18 cellular contexts compared by ENCODE assay signal in genomic region chr7:96093435-96093834, GRCh38.
DNase-seq lines count a peak whose midpoint lies in the region; ATAC-seq, FAIRE-seq and TF ChIP-seq lines count a peak whose summit lies in the region.
"Had no signal": no experiment of that assay in that cellular context is flagged by ENCODE, and none has a peak within 500 bp of the region (broad histone marks: within the 10 kb centered on the region; RNA-seq: fewer than 3 reads in every experiment).

No MANE protein-coding gene starts in this region.

- no peaks in the 10 kb centered on the region; the same call in 1 of the 2 replicates for H3K27me3 Mint-ChIP-seq in WTC11 (ENCODE audit: low read depth)

- H3K9me3 ChIP-seq in keratinocyte (ENCODE audit: control insufficient read depth, low read depth, low read length), result no peaks in the 10 kb centered on the region
- H3K9me3 ChIP-seq: vagina had no signal

- H3K4me1 Mint-ChIP-seq in WTC11, result no peaks in the 10 kb centered on the region
- H3K4me1 Mint-ChIP-seq: nephron progenitor cell had no signal

- H3K36me3 ChIP-seq in brain microvascular endothelial cell (replicated peaks), result no peaks in the 10 kb centered on the region
- H3K36me3 ChIP-seq in keratinocyte (ENCODE audit: control insufficient read depth in 2 of 2, extremely low read depth in 1 of 2, insufficient read depth in 2 of 2, low read length in 2 of 2), result no peaks in the 10 kb centered on the region
- H3K36me3 ChIP-seq: vagina had no signal

- H3K4me2 ChIP-seq in keratinocyte (ENCODE audit: control insufficient read depth, extremely low read depth, insufficient read depth, low read depth, low read length), result no peak overlapping the region

- no peaks in the 10 kb centered on the region for H3K79me2 ChIP-seq in keratinocyte (ENCODE audit: control insufficient read depth, insufficient read depth, low read length)

- H3K27me3 ChIP-seq in brain microvascular endothelial cell (replicated peaks) (no peaks in the 10 kb centered on the region), keratinocyte (ENCODE audit: control insufficient read depth, extremely low read depth, insufficient read depth, low read length) (no peaks in the 10 kb centered on the region)
- H3K27me3 ChIP-seq: vagina had no signal

- no peaks in the 10 kb centered on the region for H4K20me1 ChIP-seq in keratinocyte (ENCODE audit: control insufficient read depth, extremely low read depth, insufficient read depth, low read length)

- dilution Hi-C loops in keratinocyte (cut with MboI; ENCODE audit: extremely low pct_ligation_motif_present, low sequenced_read_pairs), result no loop called here

- H3K9me3 Mint-ChIP-seq in WTC11, result no peaks in the 10 kb centered on the region
- H3K9me3 Mint-ChIP-seq: nephron progenitor cell had no signal

- POLR2A ChIA-PET in WTC11 (lab: Charles Lee), result no interaction called here

- H3K9ac ChIP-seq in keratinocyte (ENCODE audit: control insufficient read depth, extremely low read depth, insufficient read depth, low read length), result no peak overlapping the region

- FAIRE-seq in keratinocyte (lab: Jason Lieb, UNC), result peak; percentile 77
- FAIRE-seq: endometrium had no signal

- in situ Hi-C loops in brain microvascular endothelial cell (cut with HindIII; ENCODE audit: low pct_ligation_motif_present, low sequenced_read_pairs), result no loop called here

- no peak overlapping the region for H3K4me3 Mint-ChIP-seq in WTC11
- H3K4me3 Mint-ChIP-seq: activated naive CD8-positive, alpha-beta T cell; nephron progenitor cell had no signal

- TF ChIP-seq CTCF in brain microvascular endothelial cell (IDR thresholded peaks at IDR 0.05; ENCODE audit: low read depth, low read length, missing control alignments) (no peak), keratinocyte (optimal IDR thresholded peaks at IDR 0.05 in 1 of 3, IDR thresholded peaks at IDR 0.05 in 1 of 3, conservative IDR thresholded peaks at IDR 0.05 in 1 of 3; ENCODE audit: extremely low read depth in 1 of 3, insufficient read depth in 2 of 3, low read length in 3 of 3) (no peak), WTC11 (IDR thresholded peaks at IDR 0.05) (no peak)

- peaks cover 3% of the 10 kb centered on the region for H3K4me1 ChIP-seq in keratinocyte (ENCODE audit: control insufficient read depth, extremely low read depth, insufficient read depth, low read length)
- H3K4me1 ChIP-seq: vagina had no signal

- no peak for ATAC-seq in WTC11

- CTCF ChIA-PET in WTC11 (lab: Charles Lee), result no interaction called here

- H3K27ac ChIP-seq in brain microvascular endothelial cell, result no peak overlapping the region
- no peak overlapping the region for H3K27ac ChIP-seq in keratinocyte (ENCODE audit: control insufficient read depth, insufficient read depth, low read length)
- H3K27ac ChIP-seq: vagina had no signal

- DNase-seq in Ammon's horn (ENCODE audit: low spot score), result peak; percentile 17
- peak; percentile 92 for DNase-seq in M059J (ENCODE audit: low read depth)
- DNase-seq in brain microvascular endothelial cell, result peak; percentile 73
- DNase-seq in keratinocyte (ENCODE audit: low read depth, low spot score), result peak; percentile 19
- no peak for DNase-seq in pons (ENCODE audit: low spot score)
- no peak for DNase-seq in WTC11 (ENCODE audit: low spot score)
- DNase-seq in activated effector memory CD4-positive, alpha-beta T cell treated with anti-CD3 and anti-CD28 coated beads, Interleukin-2, amount 50 U/mL, for 16 hours, result no peak
- no peak for DNase-seq in activated CD4-positive, alpha-beta T cell treated with anti-CD3 and anti-CD28 coated beads for 4 hours
- DNase-seq: activated CD4-positive, alpha-beta T cell treated with anti-CD3 and anti-CD28 coated beads, Interleukin-2, amount 50 U/mL, for 48 hours; COR-L47; NCI-H1048; NCI-H526 treated with DMSO at 0.1 percent for 48 hours; nephron progenitor cell; stimulated activated CD4-positive, alpha-beta T cell treated with anti-CD3 and anti-CD28 coated beads, Interleukin-12 subunit alpha, Interleukin-12 subunit beta, amount 100 ng/mL, for 4 hours; stimulated activated CD8-positive, alpha-beta memory T cell treated with anti-CD3 and anti-CD28 coated beads, Interleukin-4, amount 100 ng/mL, for 48 hours had no signal

- no peaks in the 10 kb centered on the region for H3K36me3 Mint-ChIP-seq in WTC11
- H3K36me3 Mint-ChIP-seq: activated naive CD8-positive, alpha-beta T cell had no signal

- no peaks in the 10 kb centered on the region for H3K9me1 ChIP-seq in keratinocyte (ENCODE audit: control insufficient read depth, extremely low read depth, insufficient read depth, low read length)

- H3K27ac Mint-ChIP-seq in WTC11, result no peak overlapping the region
- H3K27ac Mint-ChIP-seq: activated naive CD8-positive, alpha-beta T cell; nephron progenitor cell had no signal

- H2AFZ ChIP-seq in keratinocyte (ENCODE audit: control insufficient read depth, low read length), result no peak overlapping the region

- H3K4me3 ChIP-seq in brain microvascular endothelial cell (ENCODE audit: low read depth, low read length) (no peak overlapping the region), keratinocyte (ENCODE audit: control insufficient read depth in 2 of 3, extremely low read depth in 1 of 3, insufficient read depth in 2 of 3, low read depth in 1 of 3, low read length in 3 of 3) (no peak overlapping the region)
- H3K4me3 ChIP-seq: vagina had no signal

TF ChIP-seq in WTC11, 78 proteins besides CTCF, POLR2A, EP300 and RAD21:
- TF ChIP-seq IRF1 (CRISPR knock-in tag; IDR thresholded peaks at IDR 0.05), result no peak
- TF ChIP-seq ATF6 (CRISPR knock-in tag; IDR thresholded peaks at IDR 0.05), result no peak
- TF ChIP-seq ZNF121 (CRISPR knock-in tag; IDR thresholded peaks at IDR 0.05), result no peak
- no peak for TF ChIP-seq NR2C2 (CRISPR knock-in tag; IDR thresholded peaks at IDR 0.05)
- TF ChIP-seq ZSCAN18 (CRISPR knock-in tag; IDR thresholded peaks at IDR 0.05), result no peak
- no peak for TF ChIP-seq NFE2L1 (CRISPR knock-in tag; IDR thresholded peaks at IDR 0.05)
- TF ChIP-seq TCF7 (CRISPR knock-in tag; IDR thresholded peaks at IDR 0.05; ENCODE audit: low read depth), result no peak
- TF ChIP-seq ETV6 (CRISPR knock-in tag; IDR thresholded peaks at IDR 0.05), result no peak
- TF ChIP-seq KAT7 (CRISPR knock-in tag; IDR thresholded peaks at IDR 0.05; ENCODE audit: borderline replicate concordance), result no peak
- no peak for TF ChIP-seq NR1H2 (CRISPR knock-in tag; IDR thresholded peaks at IDR 0.05)
- TF ChIP-seq ATF1 (CRISPR knock-in tag; IDR thresholded peaks at IDR 0.05), result no peak
- TF ChIP-seq CBFB (CRISPR knock-in tag; IDR thresholded peaks at IDR 0.05; ENCODE audit: low read depth), result no peak

Comparison
In these comparisons a context has a peak if more than half of its experiments do, and no peak if none do; other contexts are left out.
1. DNase-seq: peak in Ammon's horn (single experiment), M059J (single experiment), brain microvascular endothelial cell (single experiment) and keratinocyte (single experiment); none in pons (single experiment), WTC11 (single experiment), activated effector memory CD4-positive, alpha-beta T cell treated with anti-CD3 and anti-CD28 coated beads, Interleukin-2, amount 50 U/mL, for 16 hours (single experiment) and activated CD4-positive, alpha-beta T cell treated with anti-CD3 and anti-CD28 coated beads for 4 hours (0 of 2).